Comparison of ENCODE assay signal across 9 cellular contexts in genomic region chr5:93581738-93582414, GRCh38. TPM values are rescaled to one million over a fixed set of nuclear protein-coding genes. Genes with fewer than 3 reads are reported as not detected.
DNase-seq lines count a peak whose midpoint lies in the region; ATAC-seq and TF ChIP-seq lines count a peak whose summit lies in the region.
"Had no signal": no experiment of that assay in that cellular context is flagged by ENCODE, and none has a peak within 500 bp of the region (broad histone marks: within the 10 kb centered on the region; RNA-seq: fewer than 3 reads in every experiment).

No MANE protein-coding gene starts in this region.

- H3F3A ChIP-seq in GM23338 (replicated peaks; ENCODE audit: low read depth) = peaks cover 23% of the 10 kb centered on the region; the same call in 1 of the 2 replicates

- peaks cover 95% of the 10 kb centered on the region for H3K27me3 ChIP-seq in GM23338 (ENCODE audit: insufficient read depth)
- H3K27me3 ChIP-seq in ectodermal cell (ENCODE audit: control insufficient read depth, insufficient read depth, low read length, poor library complexity, severe bottlenecking) = peaks cover 76% of the 10 kb centered on the region

- H3K27ac Mint-ChIP-seq in GM23338 = no peak overlapping the region
- H3K27ac Mint-ChIP-seq: activated naive CD8-positive, alpha-beta T cell treated with anti-CD3 and anti-CD28 coated beads, Interleukin-2, amount 10 ng/mL, durations not matched to agents 7 days and 5 days had no signal

- H3K4me3 Mint-ChIP-seq in GM23338 = no peak overlapping the region

- H2AFZ ChIP-seq in GM23338 = no peak overlapping the region

- peaks cover 35% of the 10 kb centered on the region for H3K4me1 Mint-ChIP-seq in GM23338

- no peaks in the 10 kb centered on the region for H3K9me3 ChIP-seq in ectodermal cell (ENCODE audit: control insufficient read depth, low read length)

- in situ Hi-C loops in GM13976 (cut with MboI; ENCODE audit: low sequenced_read_pairs, unreplicated experiment) = loop anchor here (25.0 kb wide), 1 partner anchor 330 kb away; no protein-coding TSS in a partner anchor

- H3K9me3 Mint-ChIP-seq in GM23338 = no peaks in the 10 kb centered on the region; the same call in 2 of the 3 replicates
- H3K9me3 Mint-ChIP-seq: activated naive CD8-positive, alpha-beta T cell treated with anti-CD3 and anti-CD28 coated beads, Interleukin-2, amount 10 ng/mL, durations not matched to agents 7 days and 5 days had no signal

- H3K27me3 Mint-ChIP-seq in GM23338 (ENCODE audit: insufficient read depth, low read depth, poor library complexity) = peaks cover 19% of the 10 kb centered on the region

- peaks cover 26% of the 10 kb centered on the region; the same call in 1 of the 2 replicates for H4K20me1 ChIP-seq in GM23338 (replicated peaks; ENCODE audit: insufficient read depth)

- WGBS in ectodermal cell, 2 experiments = 3 to 4% methylated on average over 7 to 8 of the region's 10 CpGs

- H3K79me2 ChIP-seq in GM23338 (replicated peaks; ENCODE audit: insufficient read depth) = no peaks in the 10 kb centered on the region

- H3K4me1 ChIP-seq in GM23338 (ENCODE audit: insufficient read depth) (peaks cover 57% of the 10 kb centered on the region), ectodermal cell (ENCODE audit: control insufficient read depth, insufficient read depth, low read length) (peaks cover 15% of the 10 kb centered on the region)

- ATAC-seq in GM23338 (no peak), sciatic nerve (peak; percentile 21), GM19452 (IDR thresholded peaks at IDR 0.05; ENCODE audit: unreplicated experiment) (no peak), HG02938 (IDR thresholded peaks at IDR 0.05; ENCODE audit: unreplicated experiment) (no peak)

- H3K27ac ChIP-seq in GM23338 (ENCODE audit: low read depth) (no peak overlapping the region), ectodermal cell (ENCODE audit: insufficient read depth, low read depth, low read length, poor library complexity, severe bottlenecking) (peak overlapping the region; percentile 46)

- H3K36me3 ChIP-seq in GM23338 (ENCODE audit: insufficient read depth) (no peaks in the 10 kb centered on the region), ectodermal cell (ENCODE audit: control insufficient read depth, insufficient read depth, low read length) (no peaks in the 10 kb centered on the region)

- intact Hi-C loops in sciatic nerve (cut with DNase I) = no loop called here

- TF ChIP-seq CTCF in GM23338 (conservative IDR thresholded peaks at IDR 0.05; ENCODE audit: low read depth in 2 of 2) = no peak
- no peak for TF ChIP-seq CTCF in GM13976 (IDR thresholded peaks at IDR 0.05; ENCODE audit: borderline replicate concordance, control extremely low read depth, extremely low read depth, insufficient read depth, missing control alignments)

- no peaks in the 10 kb centered on the region; the same call in 2 of the 3 replicates for H3K36me3 Mint-ChIP-seq in GM23338 (ENCODE audit: low read depth)

- H3K4me3 ChIP-seq in GM23338 = peak overlapping the region; percentile 5; the same call in 1 of the 2 replicates
- H3K4me3 ChIP-seq in ectodermal cell (ENCODE audit: insufficient read depth, low read depth, low read length) = peak overlapping the region; percentile 78

- H3K9me2 ChIP-seq in GM23338 (ENCODE audit: insufficient read depth) = no peaks in the 10 kb centered on the region

- peak overlapping the region; percentile 56; the same call in 1 of the 2 replicates for H3K4me2 ChIP-seq in GM23338

- peak; percentile 73 for DNase-seq in GM23338 (ENCODE audit: low spot score)
- DNase-seq in NCI-H69 (lab: John Stamatoyannopoulos, UW) = peak; percentile 95
- no peak for DNase-seq in sciatic nerve (ENCODE audit: low spot score)
- DNase-seq in GM13976 (ENCODE audit: low spot score) = no peak
- no peak for DNase-seq in inferior parietal cortex (ENCODE audit: extremely low spot score)

TF ChIP-seq in GM23338, 12 proteins besides CTCF, POLR2A, EP300 and RAD21:
- TF ChIP-seq EZH2 (IDR thresholded peaks at IDR 0.05; ENCODE audit: low read depth, unreplicated experiment) (peak; percentile 57), REST (IDR thresholded peaks at IDR 0.05; ENCODE audit: unreplicated experiment) (no peak)

RNA-seq across cellular contexts. Expression of gene NR2F1-AS1, which starts 0.9 kb away (rescaled TPM):
- total RNA-seq in GM23338 (2014; rRNA removed; shearing (Covaris generic)) = 0.59 and 3.0 TPM in 2 replicates
- polyA plus RNA-seq in GM23338 (2016; fragmentation: Nextera tagmentation; extraction: Ambion mirVana) = 4.5 and 9.2 TPM in 2 replicates
- polyA plus RNA-seq in ectodermal cell (2013, experiment 1 of 4) = 17.0 TPM
- 18.7 TPM for polyA plus RNA-seq in ectodermal cell (2013, experiment 2 of 4)
- 13.3 TPM for polyA plus RNA-seq in ectodermal cell (2013, experiment 3 of 4)
- polyA plus RNA-seq in ectodermal cell (2013, experiment 4 of 4) = 19.5 TPM
- 49.3 TPM for total RNA-seq in sciatic nerve
- total RNA-seq: activated naive CD8-positive, alpha-beta T cell treated with anti-CD3 and anti-CD28 coated beads, Interleukin-2, amount 10 ng/mL, durations not matched to agents 7 days and 5 days had no signal

RNA-seq across cellular contexts. Expression of gene NR2F1, which starts 1.1 kb away (rescaled TPM):
- not detected in 2 replicates for total RNA-seq in GM23338 (2014; rRNA removed; shearing (Covaris generic))
- polyA plus RNA-seq in GM23338 (2016; fragmentation: Nextera tagmentation; extraction: Ambion mirVana) = not detected in 2 replicates
- 140 TPM for polyA plus RNA-seq in ectodermal cell (2013, experiment 1 of 4)
- 135 TPM for polyA plus RNA-seq in ectodermal cell (2013, experiment 2 of 4)
- 150 TPM for polyA plus RNA-seq in ectodermal cell (2013, experiment 3 of 4)
- polyA plus RNA-seq in ectodermal cell (2013, experiment 4 of 4) = 188 TPM
- total RNA-seq in sciatic nerve = 181 TPM
- total RNA-seq: activated naive CD8-positive, alpha-beta T cell treated with anti-CD3 and anti-CD28 coated beads, Interleukin-2, amount 10 ng/mL, durations not matched to agents 7 days and 5 days had no signal

Comparison
In these comparisons a context has a peak if more than half of its experiments do, and no peak if none do; other contexts are left out.
1. DNase-seq: peak in GM23338 (single experiment) and NCI-H69 (single experiment); none in sciatic nerve (single experiment), GM13976 (single experiment) and inferior parietal cortex (single experiment).
2. RNA of gene NR2F1-AS1, which starts 0.9 kb away (total RNA-seq): 49.3 TPM in sciatic nerve (single experiment); 0.59 to 3.0 TPM in GM23338; every median in the first group is over 10 times any median in the second.
3. RNA of gene NR2F1, which starts 1.1 kb away (total RNA-seq): 181 TPM in sciatic nerve (single experiment); not detected in GM23338; every median in the first group is over 100 times any median in the second.